ENCODE assay signal across 24 cellular contexts in genomic region chr14:87443787-87444186, GRCh38.
"Had no signal": no experiment of that assay in that cellular context is flagged by ENCODE, and none has a peak within 500 bp of the region (broad histone marks: within the 10 kb centered on the region; RNA-seq: fewer than 3 reads in every experiment).

No MANE protein-coding gene starts in this region.

- H3K36me3 ChIP-seq: adrenal gland, esophagus squamous epithelium, spleen, thyroid gland, upper lobe of right lung had no signal

- H3K27me3 ChIP-seq: adrenal gland, esophagus squamous epithelium, foreskin keratinocyte, spleen, thyroid gland, upper lobe of right lung had no signal

- ATAC-seq: activated T-cell treated with anti-CD3 and anti-CD28 coated beads, Interleukin-2, amount 50 U/mL, for 4 hours; foreskin keratinocyte; stimulated activated naive CD8-positive, alpha-beta T cell treated with anti-CD3 and anti-CD28 coated beads, Interleukin-15, Interleukin-2, amounts not matched to agents 100 U/mL and 50 U/mL, for 24 hours; upper lobe of right lung; WTC11 had no signal

- H3K36me3 Mint-ChIP-seq: activated naive CD8-positive, alpha-beta T cell; naive B cell; WTC11 had no signal

- H3K4me1 ChIP-seq: adrenal gland, esophagus squamous epithelium, foreskin keratinocyte, parathyroid adenoma, spleen, thyroid gland, upper lobe of right lung had no signal

- H3K9me3 Mint-ChIP-seq: WTC11 had no signal

- H3K9me3 ChIP-seq: adrenal gland, esophagus squamous epithelium, thyroid gland, upper lobe of right lung had no signal

- H3K4me1 Mint-ChIP-seq: naive B cell, WTC11 had no signal

- H3K27me3 Mint-ChIP-seq: activated naive CD8-positive, alpha-beta T cell; naive B cell had no signal

- H3K27ac Mint-ChIP-seq: activated naive CD8-positive, alpha-beta T cell; activated T-helper 2 cell treated with anti-CD3 and anti-CD28 coated beads, Interferon-gamma antibody, Interleukin-2, Interleukin-4, amounts not matched to agents 10 μg/mL and 5 μg/mL and 100 μg/mL, durations not matched to agents 14 hours and 24 hours and 36 hours; naive B cell; WTC11 had no signal

- H3K4me3 ChIP-seq: adrenal gland, coronary artery, esophagus squamous epithelium, spleen, thyroid gland, upper lobe of right lung had no signal

- H3K27ac ChIP-seq: adrenal gland, coronary artery, esophagus squamous epithelium, foreskin keratinocyte, parathyroid adenoma, spleen, thyroid gland, upper lobe of right lung had no signal

- H3K79me2 ChIP-seq: parathyroid adenoma had no signal

- DNase-seq: activated CD4-positive, alpha-beta T cell treated with anti-CD3 and anti-CD28 coated beads, Interleukin-2, amount 50 U/mL, for 4 hours; activated CD8-positive, alpha-beta memory T cell treated with anti-CD3 and anti-CD28 coated beads for 24 hours; activated CD8-positive, alpha-beta memory T cell treated with anti-CD3 and anti-CD28 coated beads, Interleukin-2, amount 50 U/mL, for 4 hours; activated naive CD4-positive, alpha-beta T cell; activated T-cell treated with anti-CD3 and anti-CD28 coated beads, Interleukin-2, amount 50 U/mL, for 4 hours; adrenal gland; cerebellar nuclear complex; esophagus squamous epithelium; foreskin keratinocyte; hypothalamus; naive B cell; nucleus accumbens; spleen; stimulated activated CD4-positive, alpha-beta T cell treated with anti-CD3 and anti-CD28 coated beads, Interleukin-4, amount 100 ng/mL, for 24 hours; stimulated activated naive CD8-positive, alpha-beta T cell treated with anti-CD3 and anti-CD28 coated beads, Interleukin-15, Interleukin-2, amounts not matched to agents 100 U/mL and 50 U/mL, for 24 hours; substantia nigra; T-helper 9 cell; thyroid gland; upper lobe of right lung had no signal

- H3K4me3 Mint-ChIP-seq: activated naive CD8-positive, alpha-beta T cell; activated T-cell treated with anti-CD3 and anti-CD28 coated beads, Interleukin-2, amount 50 U/mL, for 4 hours; naive B cell; WTC11 had no signal

- H2AFZ ChIP-seq: parathyroid adenoma had no signal
